9 cellular contexts compared by ENCODE assay signal in the genomic region with DNA sequence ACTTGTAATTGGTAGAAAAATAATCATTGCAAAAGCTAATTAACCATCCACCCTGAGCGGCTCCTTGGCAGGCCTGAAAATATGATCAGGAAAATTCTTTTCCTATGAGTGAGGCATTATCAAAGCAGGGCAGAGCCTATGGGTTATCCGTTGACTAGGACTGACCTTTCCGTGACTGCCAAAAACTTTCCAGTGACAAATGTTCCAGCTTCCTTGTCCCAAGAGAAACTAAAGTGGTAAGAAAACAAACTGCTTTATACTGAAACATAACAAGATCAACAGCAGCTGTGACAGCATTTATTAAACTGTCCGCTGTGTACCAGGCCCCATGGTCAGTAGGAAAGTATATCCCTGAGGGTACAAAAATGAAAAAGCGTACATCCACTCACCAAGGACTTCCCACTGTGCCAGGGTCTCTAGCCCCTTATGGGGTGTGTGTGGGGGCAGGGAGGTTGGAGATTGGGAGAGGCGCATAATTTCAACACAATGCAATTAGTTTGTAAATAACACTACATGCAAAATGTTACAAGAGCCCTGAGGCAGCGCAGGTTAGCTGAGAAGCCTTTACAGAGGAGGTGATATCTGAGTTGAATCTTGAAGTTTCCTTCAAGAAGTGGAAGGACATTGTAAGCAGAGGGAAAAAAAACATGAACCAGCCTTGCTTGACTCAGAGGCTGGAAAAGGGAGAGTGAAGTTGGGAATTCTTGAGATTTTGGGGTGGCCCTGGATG. TPM values are rescaled to one million over a fixed set of nuclear protein-coding genes. Genes with fewer than 3 reads are reported as not detected.
A peak's percentile ranks its signal among the peaks of the same experiment; 100 is the strongest.
DNase-seq lines count a peak whose midpoint lies in the region; ATAC-seq and TF ChIP-seq lines count a peak whose summit lies in the region.
"Had no signal": no experiment of that assay in that cellular context is flagged by ENCODE, and none has a peak within 500 bp of the region (broad histone marks: within the 10 kb centered on the region; RNA-seq: fewer than 3 reads in every experiment).

No MANE protein-coding gene starts in this region.

- no TSS peak for BruUV-seq in PC-9 (replicated peaks; lab: Mats Ljungman, UMichigan)

- CTCF ChIA-PET in PC-9 (lab: Charles Lee) = interaction anchor here (0.6 to 1.4 kb wide), 3 partner anchors 29 to 171 kb away, joined by 5 read pairs; no protein-coding TSS in a partner anchor

- no peak overlapping the region for H3K4me3 ChIP-seq in AG10803 (ENCODE audit: low read length)
- peak overlapping the region; percentile 41; the same call in 1 of the 2 replicates for H3K4me3 ChIP-seq in PC-9
- no peak overlapping the region for H3K4me3 ChIP-seq in epithelial cell of proximal tubule (ENCODE audit: low read depth, low read length)

- H3K36me3 ChIP-seq in PC-9 (ENCODE audit: low read depth) = no peaks in the 10 kb centered on the region

- DNase-seq in AG10803 (ENCODE audit: low read depth) (peak; percentile 66), PC-9 (peak; percentile 43 to 94), epithelial cell of proximal tubule (ENCODE audit: low read depth) (peak; percentile 78), myocyte (ENCODE audit: low read depth) (peak; percentile 88), OCI-M1 (lab: John Stamatoyannopoulos, UW) (no peak), GM20000 (ENCODE audit: low spot score) (no peak)
- DNase-seq: caudate nucleus had no signal

- no peak overlapping the region for H2AFZ ChIP-seq in PC-9

- no peaks in the 10 kb centered on the region for H3K27me3 ChIP-seq in PC-9 (ENCODE audit: insufficient read depth, low read depth)

- H3K9me3 ChIP-seq in PC-9 (ENCODE audit: insufficient read depth, low read depth) = no peaks in the 10 kb centered on the region

- no peaks in the 10 kb centered on the region for H3K9me2 ChIP-seq in PC-9 (ENCODE audit: insufficient read depth)

- TF ChIP-seq CTCF in AG10803 (conservative IDR thresholded peaks at IDR 0.05; ENCODE audit: low read length) = no peak
- no peak for TF ChIP-seq CTCF in PC-9 (conservative IDR thresholded peaks at IDR 0.05)
- no peak for TF ChIP-seq CTCF in epithelial cell of proximal tubule (conservative IDR thresholded peaks at IDR 0.05; ENCODE audit: low read depth, low read length)
- no peak for TF ChIP-seq CTCF in GM20000 (IDR thresholded peaks at IDR 0.05; ENCODE audit: extremely low read depth, missing control alignments)

- ATAC-seq in GM21360 (IDR thresholded peaks at IDR 0.05; ENCODE audit: unreplicated experiment) (no peak), HG03521 (IDR thresholded peaks at IDR 0.05; ENCODE audit: unreplicated experiment) (no peak)

- H3F3A ChIP-seq in PC-9 (ENCODE audit: insufficient read depth, low read depth) = peaks cover 42% of the 10 kb centered on the region

- H3K79me2 ChIP-seq in PC-9 (ENCODE audit: low read depth) = no peaks in the 10 kb centered on the region

- POLR2A ChIA-PET in PC-9 (lab: Charles Lee; ENCODE audit: unreplicated experiment) = interaction anchor here (0.5 to 2.1 kb wide), 9 partner anchors 29 to 198 kb away, joined by 3 to 21 read pairs (median 4); no protein-coding TSS in a partner anchor

- intact Hi-C loops in PC-9 (cut with micrococcal nuclease; ENCODE audit: unreplicated experiment) = loop anchor here (1.0 to 2.0 kb wide), 2 partner anchors 94 to 180 kb away; no protein-coding TSS in a partner anchor

- peak overlapping the region; percentile 100 for H3K27ac ChIP-seq in PC-9

- H3K4me2 ChIP-seq in PC-9 = peak overlapping the region; percentile 76

- H3K4me1 ChIP-seq in PC-9 (replicated peaks; ENCODE audit: insufficient read depth) = peaks cover 65% of the 10 kb centered on the region

- H4K20me1 ChIP-seq in PC-9 (ENCODE audit: insufficient read depth) = no peaks in the 10 kb centered on the region

RNA-seq across cellular contexts. Expression of gene LIPC, which starts 8.6 kb away (rescaled TPM):
- total RNA-seq in PC-9 (2021) (not detected in 2 replicates), epithelial cell of proximal tubule (1.1 and 12.9 TPM in 2 replicates), myocyte (1.0 and 1.2 TPM in 2 replicates)
- polyA plus RNA-seq in myocyte (2012) = 9.3 TPM

Comparison
In these comparisons a context has a peak if more than half of its experiments do, and no peak if none do; other contexts are left out.
1. DNase-seq: peak in AG10803 (single experiment), PC-9 (2 of 2), epithelial cell of proximal tubule (single experiment) and myocyte (single experiment); none in OCI-M1 (single experiment) and GM20000 (single experiment).